26 cellular contexts compared by ENCODE assay signal in genomic region chr4:54509057-54509456, GRCh38.
"Had no signal": no experiment of that assay in that cellular context is flagged by ENCODE, and none has a peak within 500 bp of the region (broad histone marks: within the 10 kb centered on the region; RNA-seq: fewer than 3 reads in every experiment).

No MANE protein-coding gene starts in this region.

- H2AFZ ChIP-seq: hepatocyte had no signal

- H3K4me2 ChIP-seq: hepatocyte had no signal

- H3K4me1 ChIP-seq: lower lobe of right lung, pancreas, prostate gland, spleen, testis, thyroid gland, transverse colon, upper lobe of right lung had no signal

- H3K27me3 ChIP-seq: hepatocyte, pancreas, spleen, testis, thyroid gland, transverse colon, upper lobe of right lung had no signal

- H3K4me3 ChIP-seq: hepatocyte, lower lobe of right lung, pancreas, prostate gland, skin epidermis, spleen, testis, thyroid gland, transverse colon, upper lobe of right lung had no signal

- H3K9me3 ChIP-seq: pancreas, prostate gland, testis, thyroid gland, transverse colon, upper lobe of right lung had no signal

- H3K36me3 ChIP-seq: lower lobe of right lung, pancreas, prostate gland, spleen, thyroid gland, transverse colon, upper lobe of right lung had no signal

- ATAC-seq: left lobe of liver; lower lobe of right lung; naive thymus-derived CD8-positive, alpha-beta T cell; pancreas; right cardiac atrium; sciatic nerve; stimulated activated memory B cell treated with anti-CD40 and anti-IgM and Interleukin-4, amounts not matched to agents 10 μg/mL and 1 μg/mL and 100 μg/mL, for 72 hours; stimulated activated naive CD8-positive, alpha-beta T cell treated with anti-CD3 and anti-CD28 coated beads, Interleukin-15, amount 100 ng/mL, for 72 hours; upper lobe of right lung had no signal

- DNase-seq: islet precursor cell; lower lobe of right lung; mammary epithelial cell; mesenchymal stem cell; naive thymus-derived CD8-positive, alpha-beta T cell; nucleus accumbens; pancreas; posterior cingulate gyrus; retina; right cardiac atrium; spleen; stimulated activated CD4-positive, alpha-beta T cell treated with anti-CD3 and anti-CD28 coated beads, Interleukin-2, amount 100 ng/mL, for 48 hours; stimulated activated CD4-positive, alpha-beta T cell treated with anti-CD3 and anti-CD28 coated beads, Interleukin-4, amount 100 ng/mL, for 4 hours; stimulated activated CD8-positive, alpha-beta memory T cell treated with anti-CD3 and anti-CD28 coated beads, Interleukin-4, amount 100 ng/mL, for 48 hours; stimulated activated naive CD4-positive, alpha-beta T cell treated with Interleukin-2 at 50 U/mL for 16 hours; stimulated activated naive CD8-positive, alpha-beta T cell treated with anti-CD3 and anti-CD28 coated beads, Interleukin-15, amount 100 ng/mL, for 72 hours; testis; thyroid gland; transverse colon; upper lobe of right lung had no signal

- H3K79me2 ChIP-seq: hepatocyte had no signal

- H3K27ac ChIP-seq: hepatocyte, lower lobe of right lung, pancreas, prostate gland, skin epidermis, spleen, testis, thyroid gland, transverse colon, upper lobe of right lung had no signal
